In genomic region chr20:55650609-55651228, GRCh38 we compare ENCODE assay signal across 9 cellular contexts.
"Had no signal": no experiment of that assay in that cellular context is flagged by ENCODE, and none has a peak within 500 bp of the region (broad histone marks: within the 10 kb centered on the region; RNA-seq: fewer than 3 reads in every experiment).

No MANE protein-coding gene starts in this region.

- H3K9ac ChIP-seq: GM23248 had no signal

- H3K9me3 ChIP-seq: HAP-1 had no signal

- H3K4me3 ChIP-seq: GM23248, HAP-1, K562 had no signal

- H3K27ac ChIP-seq: GM23248, HL-60 had no signal

- DNase-seq: GM23248, GOT3, H7, HFFc6, IMR-90 had no signal

- H3K4me1 ChIP-seq: HAP-1 had no signal

- H2AFZ ChIP-seq: GM23248 had no signal

- FAIRE-seq: K562 had no signal

- ATAC-seq: HCT116, K562 had no signal

- H3K36me3 ChIP-seq: HAP-1 had no signal
